ENCODE assay signal across 19 cellular contexts in the genomic region with DNA sequence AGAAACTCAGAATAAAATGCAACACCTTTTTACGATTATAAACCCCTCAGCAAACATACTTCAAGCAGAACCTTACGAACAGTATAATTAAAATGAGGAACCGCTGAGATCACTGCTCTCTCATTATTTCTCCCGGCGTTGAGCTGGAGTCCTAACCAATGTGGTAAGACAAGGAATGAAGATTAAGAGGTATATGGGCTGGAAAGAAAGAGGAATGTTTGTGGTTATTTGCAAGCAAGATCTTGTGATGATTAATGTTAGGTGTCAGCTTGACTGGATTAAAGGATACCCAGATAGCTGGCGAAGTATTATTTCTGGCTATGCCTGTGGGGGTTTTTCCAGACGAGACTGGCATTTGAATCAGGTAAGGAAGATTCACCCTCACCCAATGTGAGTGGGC.
"Had no signal": no experiment of that assay in that cellular context is flagged by ENCODE, and none has a peak within 500 bp of the region (broad histone marks: within the 10 kb centered on the region; RNA-seq: fewer than 3 reads in every experiment).

No MANE protein-coding gene starts in this region.

- ATAC-seq: activated CD8-positive, alpha-beta T cell treated with anti-CD3 and anti-CD28 coated beads, Interleukin-2, amount 10 ng/mL, durations not matched to agents 7 days and 5 days; activated naive CD4-positive, alpha-beta T cell treated with anti-CD3 and anti-CD28 coated beads, Interleukin-2, amount 50 U/mL, for 72 hours; heart right ventricle; left lobe of liver; naive thymus-derived CD8-positive, alpha-beta T cell; upper lobe of right lung had no signal

- H3K27ac ChIP-seq: ascending aorta, coronary artery, heart right ventricle, neural progenitor cell, spleen, thyroid gland, upper lobe of right lung had no signal

- H2AFZ ChIP-seq: neural progenitor cell had no signal

- H3K27ac Mint-ChIP-seq: activated CD8-positive, alpha-beta T cell treated with anti-CD3 and anti-CD28 coated beads, Interleukin-2, amount 10 ng/mL, durations not matched to agents 7 days and 5 days; activated naive CD4-positive, alpha-beta T cell treated with anti-CD3 and anti-CD28 coated beads, Interleukin-2, amount 50 U/mL, for 72 hours; activated T-helper 1 cell treated with anti-CD3 and anti-CD28 coated beads, Interleukin-12 subunit alpha, Interleukin-12 subunit beta, Interleukin-2, Interleukin-4 antibody, amounts not matched to agents 30 ng/mL and 10 ng/mL and 1 ng/mL, durations not matched to agents 14 hours and 24 hours and 36 hours; endodermal cell; naive thymus-derived CD8-positive, alpha-beta T cell; neural progenitor cell had no signal

- H3K4me2 ChIP-seq: neural progenitor cell had no signal

- H3K27me3 Mint-ChIP-seq: naive thymus-derived CD8-positive, alpha-beta T cell had no signal

- H3K4me3 Mint-ChIP-seq: activated CD8-positive, alpha-beta T cell treated with anti-CD3 and anti-CD28 coated beads, Interleukin-2, amount 10 ng/mL, durations not matched to agents 7 days and 5 days; activated T-helper 1 cell treated with anti-CD3 and anti-CD28 coated beads, Interleukin-12 subunit alpha, Interleukin-12 subunit beta, Interleukin-2, Interleukin-4 antibody, amounts not matched to agents 30 ng/mL and 10 ng/mL and 1 ng/mL, durations not matched to agents 14 hours and 24 hours and 36 hours; endodermal cell; naive thymus-derived CD8-positive, alpha-beta T cell; neural progenitor cell had no signal

- H3K4me1 Mint-ChIP-seq: endodermal cell; naive thymus-derived CD8-positive, alpha-beta T cell; neural progenitor cell had no signal

- H3K4me1 ChIP-seq: ascending aorta, heart right ventricle, neural progenitor cell, spleen, thyroid gland, upper lobe of right lung had no signal

- H3K27me3 ChIP-seq: ascending aorta, heart right ventricle, neural progenitor cell, spleen, thyroid gland, upper lobe of right lung had no signal

- H3K4me3 ChIP-seq: ascending aorta, coronary artery, heart right ventricle, lung, neural progenitor cell, spleen, thyroid gland, upper lobe of right lung had no signal

- DNase-seq: activated CD4-positive, alpha-beta T cell treated with anti-CD3 and anti-CD28 coated beads for 1 hour; activated CD4-positive, alpha-beta T cell treated with anti-CD3 and anti-CD28 coated beads, Interleukin-2, amount 50 U/mL, for 1 hour; activated CD8-positive, alpha-beta T cell treated with anti-CD3 and anti-CD28 coated beads, Interleukin-2, amount 10 ng/mL, durations not matched to agents 7 days and 5 days; endodermal cell; heart right ventricle; naive thymus-derived CD8-positive, alpha-beta T cell; posterior cingulate gyrus; spleen; stimulated activated CD4-positive, alpha-beta T cell treated with anti-CD3 and anti-CD28 coated beads, Interleukin-4, amount 100 ng/mL, for 1 hour; stimulated activated naive CD4-positive, alpha-beta T cell; thyroid gland; upper lobe of right lung had no signal

- H3K9me3 ChIP-seq: thyroid gland had no signal

- H3K36me3 ChIP-seq: ascending aorta, heart right ventricle, neural progenitor cell, spleen, thyroid gland, upper lobe of right lung had no signal

- H3K9ac ChIP-seq: neural progenitor cell had no signal
